Comparison of ENCODE assay signal across 16 cellular contexts in the genomic region with DNA sequence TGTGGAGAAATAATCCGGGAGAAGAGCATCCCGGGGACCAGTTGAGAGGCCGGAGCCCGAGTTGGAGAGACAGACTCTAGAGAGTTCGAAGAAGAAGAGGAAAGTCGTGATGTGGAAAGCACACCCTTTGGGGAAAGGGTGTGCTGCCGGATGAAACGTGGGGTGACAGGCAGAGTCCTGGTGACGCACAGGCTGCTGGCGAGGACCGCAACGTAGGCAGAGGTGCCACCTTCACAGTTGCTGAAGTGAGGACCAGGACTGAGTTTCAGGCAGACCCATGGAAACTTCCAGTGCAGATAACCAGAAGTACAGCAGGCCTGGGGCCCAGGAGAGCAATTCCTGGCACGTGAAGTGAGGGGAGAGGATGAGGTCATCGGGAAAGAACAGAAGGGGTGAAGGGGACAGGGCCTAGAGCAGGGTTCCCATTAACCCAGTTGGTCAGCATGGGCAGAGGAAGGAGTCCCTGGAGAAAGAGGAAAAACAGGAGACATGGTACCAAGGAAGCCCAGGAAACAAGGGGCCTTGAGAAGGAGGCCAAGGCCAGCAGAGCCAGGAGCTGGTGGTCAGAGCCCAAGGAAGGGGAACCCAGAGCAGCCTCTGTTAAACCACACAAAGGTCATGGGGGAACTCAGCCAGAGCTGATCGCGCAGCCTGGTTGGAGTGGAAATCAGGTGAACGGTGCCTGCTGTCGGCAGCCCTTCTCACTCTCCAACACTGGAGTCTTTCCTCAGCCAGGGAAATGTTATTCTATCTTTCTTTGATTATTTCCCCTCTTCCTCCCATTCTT. TPM values are rescaled to one million over a fixed set of nuclear protein-coding genes. Genes with fewer than 3 reads are reported as not detected.
DNase-seq lines count a peak whose midpoint lies in the region; ATAC-seq, FAIRE-seq and TF ChIP-seq lines count a peak whose summit lies in the region.
"Had no signal": no experiment of that assay in that cellular context is flagged by ENCODE, and none has a peak within 500 bp of the region (broad histone marks: within the 10 kb centered on the region; RNA-seq: fewer than 3 reads in every experiment).

No MANE protein-coding gene starts in this region.

- peaks cover 13% of the 10 kb centered on the region for H3K36me3 ChIP-seq in CD4-positive, CD25-positive, alpha-beta regulatory T cell (ENCODE audit: control insufficient read depth, insufficient read depth, low read length)
- H3K36me3 ChIP-seq in HEK293 (ENCODE audit: control insufficient read depth in 2 of 2, insufficient read depth in 1 of 2, low read length in 2 of 2): no peaks in the 10 kb centered on the region
- H3K36me3 ChIP-seq in SJCRH30: no peaks in the 10 kb centered on the region
- no peaks in the 10 kb centered on the region for H3K36me3 ChIP-seq in tibial artery
- H3K36me3 ChIP-seq: BE2C, gastrocnemius medialis had no signal

- no peaks in the 10 kb centered on the region for H3K27me3 Mint-ChIP-seq in CD4-positive, CD25-positive, alpha-beta regulatory T cell
- H3K27me3 Mint-ChIP-seq in chondrocyte (ENCODE audit: low read depth) (no peaks in the 10 kb centered on the region), neural crest cell (ENCODE audit: low read depth) (no peaks in the 10 kb centered on the region)

- H3K4me3 ChIP-seq in CD4-positive, CD25-positive, alpha-beta regulatory T cell (ENCODE audit: low read depth, low read length): no peak overlapping the region
- H3K4me3 ChIP-seq in HEK293 (ENCODE audit: low read depth, low read length) (no peak overlapping the region), SJCRH30 (no peak overlapping the region), tibial artery (no peak overlapping the region)
- H3K4me3 ChIP-seq: gastrocnemius medialis, GM23248 had no signal

- H3K9me3 ChIP-seq in CD4-positive, CD25-positive, alpha-beta regulatory T cell (ENCODE audit: control insufficient read depth in 2 of 2, low read length in 2 of 2): no peaks in the 10 kb centered on the region
- H3K9me3 ChIP-seq in HEK293 (ENCODE audit: control insufficient read depth, insufficient read depth, low read depth, low read length): no peaks in the 10 kb centered on the region
- H3K9me3 ChIP-seq in SJCRH30 (replicated peaks): no peaks in the 10 kb centered on the region
- no peaks in the 10 kb centered on the region for H3K9me3 ChIP-seq in tibial artery
- H3K9me3 ChIP-seq: BE2C, gastrocnemius medialis had no signal

- intact Hi-C loops in tibial artery (cut with DNase I; ENCODE audit: low total_unique reads): no loop called here

- H3K27ac ChIP-seq in CD4-positive, CD25-positive, alpha-beta regulatory T cell (ENCODE audit: insufficient read depth, low read length, poor library complexity, severe bottlenecking): no peak overlapping the region
- H3K27ac ChIP-seq in HEK293 (ENCODE audit: extremely low read depth, low read depth, low read length) (no peak overlapping the region), SJCRH30 (no peak overlapping the region), tibial artery (no peak overlapping the region)
- H3K27ac ChIP-seq: gastrocnemius medialis, GM23248 had no signal

- CTCF ChIA-PET in HEK293 (lab: Yijun Ruan, JAX): interaction anchor here (0.6 kb wide), 2 partner anchors 84 to 133 kb away, joined by 3 read pairs; no protein-coding TSS in a partner anchor

- H3K4me3 Mint-ChIP-seq in CD4-positive, CD25-positive, alpha-beta regulatory T cell: no peak overlapping the region
- no peak overlapping the region for H3K4me3 Mint-ChIP-seq in chondrocyte (ENCODE audit: unreplicated experiment)
- H3K4me3 Mint-ChIP-seq in neural crest cell: no peak overlapping the region

- H3K27me3 ChIP-seq in CD4-positive, CD25-positive, alpha-beta regulatory T cell (ENCODE audit: control insufficient read depth, insufficient read depth, low read length): no peaks in the 10 kb centered on the region
- H3K27me3 ChIP-seq in SJCRH30 (peaks cover 21% of the 10 kb centered on the region), tibial artery (no peaks in the 10 kb centered on the region)
- H3K27me3 ChIP-seq: gastrocnemius medialis had no signal

- DNase-seq in CD4-positive, CD25-positive, alpha-beta regulatory T cell: no peak
- DNase-seq in chondrocyte (ENCODE audit: low spot score): peak; percentile 42
- DNase-seq in neural crest cell (ENCODE audit: low read depth, low spot score): no peak
- DNase-seq in SJCRH30: no peak
- no peak for DNase-seq in urothelium cell line (ENCODE audit: low spot score)
- DNase-seq in tibial artery: no peak
- DNase-seq: BE2C; caudate nucleus; gastrocnemius medialis; GM23248; NK-92 treated with Interleukin-12 subunit alpha and Interleukin-12 subunit beta, amount 100 ng/mL, for 24 hours; SHP77; stimulated activated CD4-positive, alpha-beta T cell treated with anti-CD3 and anti-CD28 coated beads, Interleukin-4, amount 100 ng/mL, for 4 hours had no signal

- POLR2A ChIA-PET in HEK293 (lab: Yijun Ruan, JAX): no interaction called here

- peaks cover 12 to 43% (median 25%) of the 10 kb centered on the region in 4 donors for H3K4me1 Mint-ChIP-seq in CD4-positive, CD25-positive, alpha-beta regulatory T cell
- H3K4me1 Mint-ChIP-seq in chondrocyte (ENCODE audit: low read depth) (peaks cover 25% of the 10 kb centered on the region), neural crest cell (peaks cover 25% of the 10 kb centered on the region)

- no peak for FAIRE-seq in urothelium cell line (lab: Jason Lieb, UNC)
- FAIRE-seq: endothelial cell of umbilical vein had no signal

- no peak for TF ChIP-seq CTCF in HEK293 (tag by site-specific recombination; IDR thresholded peaks at IDR 0.05)
- TF ChIP-seq CTCF in chondrocyte (IDR thresholded peaks at IDR 0.05): no peak
- no peak for TF ChIP-seq CTCF in neural crest cell (conservative IDR thresholded peaks at IDR 0.05)
- TF ChIP-seq CTCF in tibial artery (IDR thresholded peaks at IDR 0.05): no peak

- H3K27ac Mint-ChIP-seq in CD4-positive, CD25-positive, alpha-beta regulatory T cell: peak overlapping the region; percentile 58 to 87 (median 86)
- H3K27ac Mint-ChIP-seq in chondrocyte (ENCODE audit: unreplicated experiment) (no peak overlapping the region), neural crest cell (ENCODE audit: unreplicated experiment) (peak overlapping the region; percentile 75)

- no peaks in the 10 kb centered on the region for H3K9me3 Mint-ChIP-seq in CD4-positive, CD25-positive, alpha-beta regulatory T cell
- H3K9me3 Mint-ChIP-seq in chondrocyte (ENCODE audit: low read depth) (no peaks in the 10 kb centered on the region), neural crest cell (no peaks in the 10 kb centered on the region)

- no peak for ATAC-seq in CD4-positive, CD25-positive, alpha-beta regulatory T cell (ENCODE audit: low read depth in 2 of 2)
- ATAC-seq in HG02938 (IDR thresholded peaks at IDR 0.05; ENCODE audit: unreplicated experiment): no peak
- ATAC-seq: gastrocnemius medialis had no signal

- peaks cover 17% of the 10 kb centered on the region for H3K4me1 ChIP-seq in CD4-positive, CD25-positive, alpha-beta regulatory T cell (ENCODE audit: control insufficient read depth, insufficient read depth, low read length, poor library complexity, severe bottlenecking)
- H3K4me1 ChIP-seq in HEK293 (ENCODE audit: control insufficient read depth, insufficient read depth, low read length) (no peaks in the 10 kb centered on the region), SJCRH30 (no peaks in the 10 kb centered on the region), tibial artery (peaks cover 0 to 6% (median 0%) of the 10 kb centered on the region in 4 donors)
- H3K4me1 ChIP-seq: BE2C, gastrocnemius medialis had no signal

- H3K36me3 Mint-ChIP-seq in CD4-positive, CD25-positive, alpha-beta regulatory T cell: peaks cover 33% of the 10 kb centered on the region
- H3K36me3 Mint-ChIP-seq in chondrocyte (ENCODE audit: low read depth) (peaks cover 7% of the 10 kb centered on the region), neural crest cell (ENCODE audit: low read depth) (peaks cover 5% of the 10 kb centered on the region)

TF ChIP-seq in HEK293, 187 proteins besides CTCF, POLR2A, EP300 and RAD21 (continues in another document):
- TF ChIP-seq ZNF248 (tag by site-specific recombination; IDR thresholded peaks at IDR 0.05) (no peak), ZNF701 (tag by site-specific recombination; IDR thresholded peaks at IDR 0.05) (no peak), ZNF785 (tag by site-specific recombination; IDR thresholded peaks at IDR 0.05) (no peak), ZIC2 (tag by site-specific recombination; IDR thresholded peaks at IDR 0.05) (no peak)
- TF ChIP-seq, protein P1, sequence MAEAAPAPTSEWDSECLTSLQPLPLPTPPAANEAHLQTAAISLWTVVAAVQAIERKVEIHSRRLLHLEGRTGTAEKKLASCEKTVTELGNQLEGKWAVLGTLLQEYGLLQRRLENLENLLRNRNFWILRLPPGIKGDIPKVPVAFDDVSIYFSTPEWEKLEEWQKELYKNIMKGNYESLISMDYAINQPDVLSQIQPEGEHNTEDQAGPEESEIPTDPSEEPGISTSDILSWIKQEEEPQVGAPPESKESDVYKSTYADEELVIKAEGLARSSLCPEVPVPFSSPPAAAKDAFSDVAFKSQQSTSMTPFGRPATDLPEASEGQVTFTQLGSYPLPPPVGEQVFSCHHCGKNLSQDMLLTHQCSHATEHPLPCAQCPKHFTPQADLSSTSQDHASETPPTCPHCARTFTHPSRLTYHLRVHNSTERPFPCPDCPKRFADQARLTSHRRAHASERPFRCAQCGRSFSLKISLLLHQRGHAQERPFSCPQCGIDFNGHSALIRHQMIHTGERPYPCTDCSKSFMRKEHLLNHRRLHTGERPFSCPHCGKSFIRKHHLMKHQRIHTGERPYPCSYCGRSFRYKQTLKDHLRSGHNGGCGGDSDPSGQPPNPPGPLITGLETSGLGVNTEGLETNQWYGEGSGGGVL (tag by site-specific recombination; IDR thresholded peaks at IDR 0.05): peak; percentile 47; the same call in 1 of the 2 replicates
- TF ChIP-seq, protein P2, sequence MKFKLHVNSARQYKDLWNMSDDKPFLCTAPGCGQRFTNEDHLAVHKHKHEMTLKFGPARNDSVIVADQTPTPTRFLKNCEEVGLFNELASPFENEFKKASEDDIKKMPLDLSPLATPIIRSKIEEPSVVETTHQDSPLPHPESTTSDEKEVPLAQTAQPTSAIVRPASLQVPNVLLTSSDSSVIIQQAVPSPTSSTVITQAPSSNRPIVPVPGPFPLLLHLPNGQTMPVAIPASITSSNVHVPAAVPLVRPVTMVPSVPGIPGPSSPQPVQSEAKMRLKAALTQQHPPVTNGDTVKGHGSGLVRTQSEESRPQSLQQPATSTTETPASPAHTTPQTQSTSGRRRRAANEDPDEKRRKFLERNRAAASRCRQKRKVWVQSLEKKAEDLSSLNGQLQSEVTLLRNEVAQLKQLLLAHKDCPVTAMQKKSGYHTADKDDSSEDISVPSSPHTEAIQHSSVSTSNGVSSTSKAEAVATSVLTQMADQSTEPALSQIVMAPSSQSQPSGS (tag by site-specific recombination; IDR thresholded peaks at IDR 0.05; ENCODE audit: low read depth): 0 out of 2 replicates have a peak, but pooled peaks have one; percentile 45

RNA-seq across cellular contexts. Expression of a gene that starts 17.6 kb away (rescaled TPM):
- total RNA-seq in CD4-positive, CD25-positive, alpha-beta regulatory T cell: 33.9 TPM
- polyA plus RNA-seq in CD4-positive, CD25-positive, alpha-beta regulatory T cell: 10 to 100 TPM; 20.9 to 33.0 (median 29.1) TPM
- total RNA-seq in chondrocyte (2.1 to 21.3 TPM (median 20.3 TPM) in 3 replicates), neural crest cell (30.7 and 31.7 TPM in 2 replicates)
- total RNA-seq in SJCRH30 (2014; rRNA removed; shearing (Covaris generic)): 0.89 and 1.4 TPM in 2 replicates
